Comparison of ENCODE assay signal across 1 cellular context in the genomic region with DNA sequence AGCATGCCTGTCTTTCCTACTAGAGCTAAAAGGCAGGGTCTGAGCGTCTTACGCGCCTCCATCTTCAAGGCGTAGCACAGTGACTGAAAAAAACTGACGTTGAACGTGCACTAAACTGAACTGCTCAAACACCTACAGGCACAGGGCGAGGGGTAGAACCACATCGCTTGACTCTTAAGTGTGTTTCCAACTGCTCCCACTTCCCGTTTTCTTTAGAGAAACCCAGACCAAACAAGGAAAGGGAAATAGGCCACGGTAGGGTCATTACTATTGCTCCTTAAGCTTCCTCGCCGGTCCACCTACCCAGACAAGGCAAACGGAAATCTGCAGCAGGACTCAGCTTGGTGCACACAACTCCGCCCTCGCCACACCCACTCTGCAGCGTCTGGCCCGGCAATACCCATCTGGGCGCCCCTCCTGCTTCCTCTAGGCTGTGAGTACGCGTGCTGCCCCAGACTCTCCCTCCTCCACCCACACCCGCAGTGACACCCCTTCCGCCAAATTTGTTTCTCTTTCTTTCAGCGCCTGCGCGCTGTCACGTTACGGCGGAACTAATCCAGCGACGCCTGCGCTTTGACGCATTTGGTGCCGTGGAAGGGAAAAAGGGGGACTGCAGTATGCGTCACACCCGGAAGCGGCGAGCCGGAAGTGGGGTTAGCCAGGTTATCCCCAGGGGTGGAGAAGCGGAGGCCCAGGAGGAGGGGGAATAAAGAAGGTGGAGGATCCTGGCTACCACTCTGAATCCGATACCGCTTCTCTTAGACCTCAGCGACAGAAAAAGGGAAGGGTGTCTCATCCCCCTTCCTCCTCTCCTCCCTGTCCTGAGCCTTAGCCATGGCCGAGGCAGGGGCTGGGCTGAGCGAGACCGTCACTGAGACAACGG.
TF ChIP-seq lines count a peak whose summit lies in the region.

A gene with protein sequence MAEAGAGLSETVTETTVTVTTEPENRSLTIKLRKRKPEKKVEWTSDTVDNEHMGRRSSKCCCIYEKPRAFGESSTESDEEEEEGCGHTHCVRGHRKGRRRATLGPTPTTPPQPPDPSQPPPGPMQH (plus strand): TSS at position 622 of the 883 bp plus-strand sequence. CDS start 213 bp downstream, at position 835.

TF ChIP-seq in GM12878, 131 proteins besides CTCF, POLR2A, EP300 and RAD21 (continued from another document and continues in another):
- TF ChIP-seq, protein P1, sequence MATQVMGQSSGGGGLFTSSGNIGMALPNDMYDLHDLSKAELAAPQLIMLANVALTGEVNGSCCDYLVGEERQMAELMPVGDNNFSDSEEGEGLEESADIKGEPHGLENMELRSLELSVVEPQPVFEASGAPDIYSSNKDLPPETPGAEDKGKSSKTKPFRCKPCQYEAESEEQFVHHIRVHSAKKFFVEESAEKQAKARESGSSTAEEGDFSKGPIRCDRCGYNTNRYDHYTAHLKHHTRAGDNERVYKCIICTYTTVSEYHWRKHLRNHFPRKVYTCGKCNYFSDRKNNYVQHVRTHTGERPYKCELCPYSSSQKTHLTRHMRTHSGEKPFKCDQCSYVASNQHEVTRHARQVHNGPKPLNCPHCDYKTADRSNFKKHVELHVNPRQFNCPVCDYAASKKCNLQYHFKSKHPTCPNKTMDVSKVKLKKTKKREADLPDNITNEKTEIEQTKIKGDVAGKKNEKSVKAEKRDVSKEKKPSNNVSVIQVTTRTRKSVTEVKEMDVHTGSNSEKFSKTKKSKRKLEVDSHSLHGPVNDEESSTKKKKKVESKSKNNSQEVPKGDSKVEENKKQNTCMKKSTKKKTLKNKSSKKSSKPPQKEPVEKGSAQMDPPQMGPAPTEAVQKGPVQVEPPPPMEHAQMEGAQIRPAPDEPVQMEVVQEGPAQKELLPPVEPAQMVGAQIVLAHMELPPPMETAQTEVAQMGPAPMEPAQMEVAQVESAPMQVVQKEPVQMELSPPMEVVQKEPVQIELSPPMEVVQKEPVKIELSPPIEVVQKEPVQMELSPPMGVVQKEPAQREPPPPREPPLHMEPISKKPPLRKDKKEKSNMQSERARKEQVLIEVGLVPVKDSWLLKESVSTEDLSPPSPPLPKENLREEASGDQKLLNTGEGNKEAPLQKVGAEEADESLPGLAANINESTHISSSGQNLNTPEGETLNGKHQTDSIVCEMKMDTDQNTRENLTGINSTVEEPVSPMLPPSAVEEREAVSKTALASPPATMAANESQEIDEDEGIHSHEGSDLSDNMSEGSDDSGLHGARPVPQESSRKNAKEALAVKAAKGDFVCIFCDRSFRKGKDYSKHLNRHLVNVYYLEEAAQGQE (IDR thresholded peaks at IDR 0.05; ENCODE audit: low read depth, low read length), result no peak
- TF ChIP-seq SREBF2 (IDR thresholded peaks at IDR 0.05; ENCODE audit: low read length), result peak; percentile 63
- peak; percentile 53; the same call in 1 of the 2 replicates for TF ChIP-seq RFX5 (IDR thresholded peaks at IDR 0.05; ENCODE audit: low read depth, low read length)
- TF ChIP-seq SREBF1 (IDR thresholded peaks at IDR 0.05; ENCODE audit: low read length), result 0 out of 2 replicates have a peak, but pooled peaks have one; percentile 68
- TF ChIP-seq, protein P2, sequence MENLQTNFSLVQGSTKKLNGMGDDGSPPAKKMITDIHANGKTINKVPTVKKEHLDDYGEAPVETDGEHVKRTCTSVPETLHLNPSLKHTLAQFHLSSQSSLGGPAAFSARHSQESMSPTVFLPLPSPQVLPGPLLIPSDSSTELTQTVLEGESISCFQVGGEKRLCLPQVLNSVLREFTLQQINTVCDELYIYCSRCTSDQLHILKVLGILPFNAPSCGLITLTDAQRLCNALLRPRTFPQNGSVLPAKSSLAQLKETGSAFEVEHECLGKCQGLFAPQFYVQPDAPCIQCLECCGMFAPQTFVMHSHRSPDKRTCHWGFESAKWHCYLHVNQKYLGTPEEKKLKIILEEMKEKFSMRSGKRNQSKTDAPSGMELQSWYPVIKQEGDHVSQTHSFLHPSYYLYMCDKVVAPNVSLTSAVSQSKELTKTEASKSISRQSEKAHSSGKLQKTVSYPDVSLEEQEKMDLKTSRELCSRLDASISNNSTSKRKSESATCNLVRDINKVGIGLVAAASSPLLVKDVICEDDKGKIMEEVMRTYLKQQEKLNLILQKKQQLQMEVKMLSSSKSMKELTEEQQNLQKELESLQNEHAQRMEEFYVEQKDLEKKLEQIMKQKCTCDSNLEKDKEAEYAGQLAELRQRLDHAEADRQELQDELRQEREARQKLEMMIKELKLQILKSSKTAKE (IDR thresholded peaks at IDR 0.05; ENCODE audit: low read depth, poor library complexity, severe bottlenecking), result peak; percentile 56
- peak; percentile 94 for TF ChIP-seq CREB1 (IDR thresholded peaks at IDR 0.05; ENCODE audit: low read depth)
- TF ChIP-seq, protein P3, sequence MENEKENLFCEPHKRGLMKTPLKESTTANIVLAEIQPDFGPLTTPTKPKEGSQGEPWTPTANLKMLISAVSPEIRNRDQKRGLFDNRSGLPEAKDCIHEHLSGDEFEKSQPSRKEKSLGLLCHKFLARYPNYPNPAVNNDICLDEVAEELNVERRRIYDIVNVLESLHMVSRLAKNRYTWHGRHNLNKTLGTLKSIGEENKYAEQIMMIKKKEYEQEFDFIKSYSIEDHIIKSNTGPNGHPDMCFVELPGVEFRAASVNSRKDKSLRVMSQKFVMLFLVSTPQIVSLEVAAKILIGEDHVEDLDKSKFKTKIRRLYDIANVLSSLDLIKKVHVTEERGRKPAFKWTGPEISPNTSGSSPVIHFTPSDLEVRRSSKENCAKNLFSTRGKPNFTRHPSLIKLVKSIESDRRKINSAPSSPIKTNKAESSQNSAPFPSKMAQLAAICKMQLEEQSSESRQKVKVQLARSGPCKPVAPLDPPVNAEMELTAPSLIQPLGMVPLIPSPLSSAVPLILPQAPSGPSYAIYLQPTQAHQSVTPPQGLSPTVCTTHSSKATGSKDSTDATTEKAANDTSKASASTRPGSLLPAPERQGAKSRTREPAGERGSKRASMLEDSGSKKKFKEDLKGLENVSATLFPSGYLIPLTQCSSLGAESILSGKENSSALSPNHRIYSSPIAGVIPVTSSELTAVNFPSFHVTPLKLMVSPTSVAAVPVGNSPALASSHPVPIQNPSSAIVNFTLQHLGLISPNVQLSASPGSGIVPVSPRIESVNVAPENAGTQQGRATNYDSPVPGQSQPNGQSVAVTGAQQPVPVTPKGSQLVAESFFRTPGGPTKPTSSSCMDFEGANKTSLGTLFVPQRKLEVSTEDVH (IDR thresholded peaks at IDR 0.05; ENCODE audit: low read depth, partially characterized antibody), result peak; percentile 94
- TF ChIP-seq KLF5 (IDR thresholded peaks at IDR 0.05; ENCODE audit: partially characterized antibody), result peak; percentile 17
- TF ChIP-seq, protein P4, sequence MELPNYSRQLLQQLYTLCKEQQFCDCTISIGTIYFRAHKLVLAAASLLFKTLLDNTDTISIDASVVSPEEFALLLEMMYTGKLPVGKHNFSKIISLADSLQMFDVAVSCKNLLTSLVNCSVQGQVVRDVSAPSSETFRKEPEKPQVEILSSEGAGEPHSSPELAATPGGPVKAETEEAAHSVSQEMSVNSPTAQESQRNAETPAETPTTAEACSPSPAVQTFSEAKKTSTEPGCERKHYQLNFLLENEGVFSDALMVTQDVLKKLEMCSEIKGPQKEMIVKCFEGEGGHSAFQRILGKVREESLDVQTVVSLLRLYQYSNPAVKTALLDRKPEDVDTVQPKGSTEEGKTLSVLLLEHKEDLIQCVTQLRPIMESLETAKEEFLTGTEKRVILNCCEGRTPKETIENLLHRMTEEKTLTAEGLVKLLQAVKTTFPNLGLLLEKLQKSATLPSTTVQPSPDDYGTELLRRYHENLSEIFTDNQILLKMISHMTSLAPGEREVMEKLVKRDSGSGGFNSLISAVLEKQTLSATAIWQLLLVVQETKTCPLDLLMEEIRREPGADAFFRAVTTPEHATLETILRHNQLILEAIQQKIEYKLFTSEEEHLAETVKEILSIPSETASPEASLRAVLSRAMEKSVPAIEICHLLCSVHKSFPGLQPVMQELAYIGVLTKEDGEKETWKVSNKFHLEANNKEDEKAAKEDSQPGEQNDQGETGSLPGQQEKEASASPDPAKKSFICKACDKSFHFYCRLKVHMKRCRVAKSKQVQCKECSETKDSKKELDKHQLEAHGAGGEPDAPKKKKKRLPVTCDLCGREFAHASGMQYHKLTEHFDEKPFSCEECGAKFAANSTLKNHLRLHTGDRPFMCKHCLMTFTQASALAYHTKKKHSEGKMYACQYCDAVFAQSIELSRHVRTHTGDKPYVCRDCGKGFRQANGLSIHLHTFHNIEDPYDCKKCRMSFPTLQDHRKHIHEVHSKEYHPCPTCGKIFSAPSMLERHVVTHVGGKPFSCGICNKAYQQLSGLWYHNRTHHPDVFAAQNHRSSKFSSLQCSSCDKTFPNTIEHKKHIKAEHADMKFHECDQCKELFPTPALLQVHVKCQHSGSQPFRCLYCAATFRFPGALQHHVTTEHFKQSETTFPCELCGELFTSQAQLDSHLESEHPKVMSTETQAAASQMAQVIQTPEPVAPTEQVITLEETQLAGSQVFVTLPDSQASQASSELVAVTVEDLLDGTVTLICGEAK (IDR thresholded peaks at IDR 0.05; ENCODE audit: borderline replicate concordance), result peak; percentile 99
- TF ChIP-seq, protein P5, sequence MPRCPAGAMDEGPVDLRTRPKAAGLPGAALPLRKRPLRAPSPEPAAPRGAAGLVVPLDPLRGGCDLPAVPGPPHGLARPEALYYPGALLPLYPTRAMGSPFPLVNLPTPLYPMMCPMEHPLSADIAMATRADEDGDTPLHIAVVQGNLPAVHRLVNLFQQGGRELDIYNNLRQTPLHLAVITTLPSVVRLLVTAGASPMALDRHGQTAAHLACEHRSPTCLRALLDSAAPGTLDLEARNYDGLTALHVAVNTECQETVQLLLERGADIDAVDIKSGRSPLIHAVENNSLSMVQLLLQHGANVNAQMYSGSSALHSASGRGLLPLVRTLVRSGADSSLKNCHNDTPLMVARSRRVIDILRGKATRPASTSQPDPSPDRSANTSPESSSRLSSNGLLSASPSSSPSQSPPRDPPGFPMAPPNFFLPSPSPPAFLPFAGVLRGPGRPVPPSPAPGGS (IDR thresholded peaks at IDR 0.05; ENCODE audit: borderline replicate concordance, insufficient read depth, low read depth, low read length, poor library complexity, severe bottlenecking), result peak; percentile 27
- peak; percentile 22; the same call in 1 of the 2 replicates for TF ChIP-seq TCF3 (IDR thresholded peaks at IDR 0.05; ENCODE audit: borderline replicate concordance, insufficient read depth, low read depth, low read length)
- 0 out of 2 replicates have a peak, but pooled peaks have one; percentile 18 for TF ChIP-seq DPF2 (IDR thresholded peaks at IDR 0.05)
- 0 out of 2 replicates have a peak, but pooled peaks have one; percentile 13 for TF ChIP-seq MEF2A (IDR thresholded peaks at IDR 0.05; ENCODE audit: insufficient read depth, low read depth, low read length)
- TF ChIP-seq, protein P6, sequence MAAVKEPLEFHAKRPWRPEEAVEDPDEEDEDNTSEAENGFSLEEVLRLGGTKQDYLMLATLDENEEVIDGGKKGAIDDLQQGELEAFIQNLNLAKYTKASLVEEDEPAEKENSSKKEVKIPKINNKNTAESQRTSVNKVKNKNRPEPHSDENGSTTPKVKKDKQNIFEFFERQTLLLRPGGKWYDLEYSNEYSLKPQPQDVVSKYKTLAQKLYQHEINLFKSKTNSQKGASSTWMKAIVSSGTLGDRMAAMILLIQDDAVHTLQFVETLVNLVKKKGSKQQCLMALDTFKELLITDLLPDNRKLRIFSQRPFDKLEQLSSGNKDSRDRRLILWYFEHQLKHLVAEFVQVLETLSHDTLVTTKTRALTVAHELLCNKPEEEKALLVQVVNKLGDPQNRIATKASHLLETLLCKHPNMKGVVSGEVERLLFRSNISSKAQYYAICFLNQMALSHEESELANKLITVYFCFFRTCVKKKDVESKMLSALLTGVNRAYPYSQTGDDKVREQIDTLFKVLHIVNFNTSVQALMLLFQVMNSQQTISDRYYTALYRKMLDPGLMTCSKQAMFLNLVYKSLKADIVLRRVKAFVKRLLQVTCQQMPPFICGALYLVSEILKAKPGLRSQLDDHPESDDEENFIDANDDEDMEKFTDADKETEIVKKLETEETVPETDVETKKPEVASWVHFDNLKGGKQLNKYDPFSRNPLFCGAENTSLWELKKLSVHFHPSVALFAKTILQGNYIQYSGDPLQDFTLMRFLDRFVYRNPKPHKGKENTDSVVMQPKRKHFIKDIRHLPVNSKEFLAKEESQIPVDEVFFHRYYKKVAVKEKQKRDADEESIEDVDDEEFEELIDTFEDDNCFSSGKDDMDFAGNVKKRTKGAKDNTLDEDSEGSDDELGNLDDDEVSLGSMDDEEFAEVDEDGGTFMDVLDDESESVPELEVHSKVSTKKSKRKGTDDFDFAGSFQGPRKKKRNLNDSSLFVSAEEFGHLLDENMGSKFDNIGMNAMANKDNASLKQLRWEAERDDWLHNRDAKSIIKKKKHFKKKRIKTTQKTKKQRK (IDR thresholded peaks at IDR 0.05; ENCODE audit: low read depth, low read length), result no peak
- peak; percentile 70 for TF ChIP-seq HDGF (IDR thresholded peaks at IDR 0.05)
- TF ChIP-seq, protein P7, sequence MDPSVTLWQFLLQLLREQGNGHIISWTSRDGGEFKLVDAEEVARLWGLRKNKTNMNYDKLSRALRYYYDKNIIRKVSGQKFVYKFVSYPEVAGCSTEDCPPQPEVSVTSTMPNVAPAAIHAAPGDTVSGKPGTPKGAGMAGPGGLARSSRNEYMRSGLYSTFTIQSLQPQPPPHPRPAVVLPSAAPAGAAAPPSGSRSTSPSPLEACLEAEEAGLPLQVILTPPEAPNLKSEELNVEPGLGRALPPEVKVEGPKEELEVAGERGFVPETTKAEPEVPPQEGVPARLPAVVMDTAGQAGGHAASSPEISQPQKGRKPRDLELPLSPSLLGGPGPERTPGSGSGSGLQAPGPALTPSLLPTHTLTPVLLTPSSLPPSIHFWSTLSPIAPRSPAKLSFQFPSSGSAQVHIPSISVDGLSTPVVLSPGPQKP (IDR thresholded peaks at IDR 0.05; ENCODE audit: low read depth, low read length), result peak; percentile 87; the same call in 1 of the 2 replicates
- no peak for TF ChIP-seq BRCA1 (IDR thresholded peaks at IDR 0.05; ENCODE audit: low read depth, low read length)
- no peak for TF ChIP-seq KDM1A (IDR thresholded peaks at IDR 0.05; ENCODE audit: borderline replicate concordance)
- peak; percentile 30; the same call in 1 of the 2 replicates for TF ChIP-seq TBL1XR1 (IDR thresholded peaks at IDR 0.05; ENCODE audit: low read depth, low read length)
- TF ChIP-seq JUND (IDR thresholded peaks at IDR 0.05; ENCODE audit: low read depth, low read length), result peak; percentile 3; the same call in 1 of the 2 replicates
- TF ChIP-seq ATF7 (IDR thresholded peaks at IDR 0.05; ENCODE audit: low read depth), result peak; percentile 92
- TF ChIP-seq POLR2AphosphoS5 (IDR thresholded peaks at IDR 0.05; ENCODE audit: low read length), result peak; percentile 92
- TF ChIP-seq, protein P8, sequence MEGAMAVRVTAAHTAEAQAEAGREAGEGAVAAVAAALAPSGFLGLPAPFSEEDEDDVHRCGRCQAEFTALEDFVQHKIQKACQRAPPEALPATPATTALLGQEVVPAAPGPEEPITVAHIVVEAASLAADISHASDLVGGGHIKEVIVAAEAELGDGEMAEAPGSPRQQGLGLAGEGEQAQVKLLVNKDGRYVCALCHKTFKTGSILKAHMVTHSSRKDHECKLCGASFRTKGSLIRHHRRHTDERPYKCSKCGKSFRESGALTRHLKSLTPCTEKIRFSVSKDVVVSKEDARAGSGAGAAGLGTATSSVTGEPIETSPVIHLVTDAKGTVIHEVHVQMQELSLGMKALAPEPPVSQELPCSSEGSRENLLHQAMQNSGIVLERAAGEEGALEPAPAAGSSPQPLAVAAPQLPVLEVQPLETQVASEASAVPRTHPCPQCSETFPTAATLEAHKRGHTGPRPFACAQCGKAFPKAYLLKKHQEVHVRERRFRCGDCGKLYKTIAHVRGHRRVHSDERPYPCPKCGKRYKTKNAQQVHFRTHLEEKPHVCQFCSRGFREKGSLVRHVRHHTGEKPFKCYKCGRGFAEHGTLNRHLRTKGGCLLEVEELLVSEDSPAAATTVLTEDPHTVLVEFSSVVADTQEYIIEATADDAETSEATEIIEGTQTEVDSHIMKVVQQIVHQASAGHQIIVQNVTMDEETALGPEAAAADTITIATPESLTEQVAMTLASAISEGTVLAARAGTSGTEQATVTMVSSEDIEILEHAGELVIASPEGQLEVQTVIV (IDR thresholded peaks at IDR 0.05; ENCODE audit: borderline replicate concordance, partially characterized antibody), result peak; percentile 89
- peak; percentile 65 for TF ChIP-seq SIX5 (IDR thresholded peaks at IDR 0.05; ENCODE audit: low read depth, low read length, severe bottlenecking)
